ENCODE assay signal across 33 cellular contexts in the genomic region with DNA sequence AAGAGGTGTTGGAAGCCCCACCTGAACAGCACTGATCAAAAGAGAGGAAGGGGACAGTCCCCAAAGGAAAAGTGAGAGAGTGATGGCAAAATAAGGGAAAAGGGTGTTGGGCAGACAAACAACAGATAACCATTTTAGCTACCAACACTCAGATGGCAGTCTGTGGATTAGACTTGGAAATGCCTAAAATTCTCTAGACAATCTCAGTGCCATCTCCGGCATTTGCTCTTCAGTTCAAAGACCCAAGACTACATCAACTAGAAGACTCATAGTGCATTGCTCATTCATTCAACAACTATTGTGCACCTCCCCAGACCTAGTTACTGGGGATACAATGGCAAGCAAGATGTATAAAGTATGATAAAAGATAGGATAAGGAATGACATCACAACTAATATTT.
"Had no signal": no experiment of that assay in that cellular context is flagged by ENCODE, and none has a peak within 500 bp of the region (broad histone marks: within the 10 kb centered on the region; RNA-seq: fewer than 3 reads in every experiment).

No MANE protein-coding gene starts in this region.

- H3K4me1 Mint-ChIP-seq: activated T-helper 17 cell treated with anti-CD3 and anti-CD28 coated beads, Interleukin-2, amount 50 U/mL, for 72 hours; T-helper 17 cell had no signal

- H3K9me3 ChIP-seq: Peyer's patch had no signal

- DNase-seq: activated CD4-positive, alpha-beta T cell treated with anti-CD3 and anti-CD28 coated beads for 1 hour; activated CD4-positive, alpha-beta T cell treated with anti-CD3 and anti-CD28 coated beads, Interleukin-2, amount 10 ng/mL, durations not matched to agents 7 days and 5 days; activated CD4-positive, alpha-beta T cell treated with anti-CD3 and anti-CD28 coated beads, Interleukin-2, amount 50 U/mL, for 48 hours; activated CD4-positive, CD25-positive, alpha-beta regulatory T cell; activated CD8-positive, alpha-beta memory T cell treated with anti-CD3 and anti-CD28 coated beads, Interleukin-2, amount 50 U/mL, for 4 hours; activated effector memory CD4-positive, alpha-beta T cell treated with anti-CD3 and anti-CD28 coated beads, Interleukin-2, amount 50 U/mL, for 16 hours; activated naive CD4-positive, alpha-beta T cell; activated naive CD4-positive, alpha-beta T cell treated with anti-CD3 and anti-CD28 coated beads, Interleukin-2, amount 50 U/mL, for 16 hours; activated naive CD8-positive, alpha-beta T cell treated with anti-CD3 and anti-CD28 coated beads for 36 hours; activated T-cell treated with anti-CD3 and anti-CD28 coated beads for 4 hours; activated T-cell treated with anti-CD3 and anti-CD28 coated beads, Interleukin-2, amount 50 U/mL, for 48 hours; amniotic stem cell; aorta; brain microvascular endothelial cell; central memory CD4-positive, alpha-beta T cell; Kasumi-1; KG1; MM.1S; MV-4-11; NCI-H1092; NCI-H1694 treated with DMSO at 0.1 percent for 48 hours; NCI-H345; NCI-H524 treated with DMSO at 0.1 percent for 48 hours; Peyer's patch; SIG-M5; T-cell; T-helper 17 cell; T-helper 9 cell; WERI-Rb-1 had no signal

- H3K36me3 ChIP-seq: brain microvascular endothelial cell, Peyer's patch, WERI-Rb-1 had no signal

- H3K27me3 ChIP-seq: brain microvascular endothelial cell, Peyer's patch had no signal

- H3K4me3 Mint-ChIP-seq: activated CD4-positive, alpha-beta T cell treated with anti-CD3 and anti-CD28 coated beads, Interleukin-2, amount 10 ng/mL, durations not matched to agents 7 days and 5 days; activated naive CD8-positive, alpha-beta T cell treated with anti-CD3 and anti-CD28 coated beads for 36 hours; activated T-helper 17 cell treated with anti-CD3 and anti-CD28 coated beads, Interleukin-2, amount 50 U/mL, for 72 hours; T-cell; T-helper 17 cell had no signal

- ATAC-seq: activated T-helper 17 cell treated with anti-CD3 and anti-CD28 coated beads, Interleukin-2, amount 50 U/mL, for 72 hours; Right ventricle myocardium inferior; SK-N-SH treated with all-trans-retinoic acid at 6 μM for 48 hours; T-cell; T-helper 17 cell had no signal

- H3K27ac ChIP-seq: brain microvascular endothelial cell, Peyer's patch, RWPE1, WERI-Rb-1 had no signal

- H3K27ac Mint-ChIP-seq: activated CD4-positive, alpha-beta T cell treated with anti-CD3 and anti-CD28 coated beads, Interleukin-2, amount 10 ng/mL, durations not matched to agents 7 days and 5 days; activated naive CD8-positive, alpha-beta T cell treated with anti-CD3 and anti-CD28 coated beads for 36 hours; activated T-helper 17 cell treated with anti-CD3 and anti-CD28 coated beads, Interleukin-2, amount 50 U/mL, for 72 hours; T-cell; T-helper 17 cell had no signal

- H3K36me3 Mint-ChIP-seq: T-cell had no signal

- H3K9me3 Mint-ChIP-seq: activated CD4-positive, alpha-beta T cell treated with anti-CD3 and anti-CD28 coated beads, Interleukin-2, amount 10 ng/mL, durations not matched to agents 7 days and 5 days; activated naive CD8-positive, alpha-beta T cell treated with anti-CD3 and anti-CD28 coated beads for 36 hours; activated T-helper 17 cell treated with anti-CD3 and anti-CD28 coated beads, Interleukin-2, amount 50 U/mL, for 72 hours; T-cell had no signal

- H3K27me3 Mint-ChIP-seq: activated CD4-positive, alpha-beta T cell treated with anti-CD3 and anti-CD28 coated beads, Interleukin-2, amount 10 ng/mL, durations not matched to agents 7 days and 5 days; activated naive CD8-positive, alpha-beta T cell treated with anti-CD3 and anti-CD28 coated beads for 36 hours; activated T-helper 17 cell treated with anti-CD3 and anti-CD28 coated beads, Interleukin-2, amount 50 U/mL, for 72 hours; T-cell; T-helper 17 cell had no signal

- H3K4me1 ChIP-seq: Peyer's patch had no signal

- H3K4me3 ChIP-seq: Peyer's patch had no signal
